ENCODE assay signal across 25 cellular contexts in genomic region chr20:24598346-24598745, GRCh38.
"Had no signal": no experiment of that assay in that cellular context is flagged by ENCODE, and none has a peak within 500 bp of the region (broad histone marks: within the 10 kb centered on the region; RNA-seq: fewer than 3 reads in every experiment).

No MANE protein-coding gene starts in this region.

- H3K4me3 ChIP-seq: left lung, lung, neural progenitor cell, ovary, right atrium auricular region, right lobe of liver, smooth muscle cell, tibial nerve, vagina had no signal

- H3K36me3 ChIP-seq: left lung, neural progenitor cell, neutrophil, ovary, right atrium auricular region, right lobe of liver, tibial nerve, vagina had no signal

- H3K9me3 ChIP-seq: neutrophil, ovary, right lobe of liver, vagina had no signal

- DNase-seq: hippocampal formation; kidney; left colon; left lung; mesendoderm; naive B cell; natural killer cell; nephron progenitor cell; occipital lobe; ovary; right lobe of liver; stimulated activated CD4-positive, alpha-beta T cell treated with anti-CD3 and anti-CD28 coated beads, Interleukin-1b, Interleukin-23, amount 100 ng/mL, for 48 hours; stimulated activated CD4-positive, alpha-beta T cell treated with anti-CD3 and anti-CD28 coated beads, Interleukin-2, amount 100 ng/mL, for 48 hours; stimulated activated CD4-positive, alpha-beta T cell treated with anti-CD3 and anti-CD28 coated beads, Interleukin-4, amount 100 ng/mL, for 4 hours; stimulated activated CD8-positive, alpha-beta memory T cell treated with anti-CD3 and anti-CD28 coated beads, Interleukin-4, amount 100 ng/mL, for 48 hours; stimulated activated naive CD4-positive, alpha-beta T cell treated with Interleukin-2 at 50 U/mL for 16 hours; stimulated activated naive CD8-positive, alpha-beta T cell treated with anti-CD3 and anti-CD28 coated beads, Interleukin-15, amount 100 ng/mL, for 72 hours had no signal

- H3K27ac ChIP-seq: left lung, neural progenitor cell, neutrophil, ovary, right atrium auricular region, right lobe of liver, tibial nerve, vagina had no signal

- ATAC-seq: left colon; left lung; natural killer cell; right lobe of liver; stimulated activated memory B cell treated with anti-CD40 and anti-IgM and Interleukin-4, amounts not matched to agents 10 μg/mL and 1 μg/mL and 100 μg/mL, for 72 hours; stimulated activated naive CD8-positive, alpha-beta T cell treated with anti-CD3 and anti-CD28 coated beads, Interleukin-15, amount 100 ng/mL, for 72 hours had no signal

- H3K4me2 ChIP-seq: neural progenitor cell, smooth muscle cell had no signal

- H3K4me1 ChIP-seq: left lung, neural progenitor cell, right atrium auricular region, right lobe of liver, tibial nerve, vagina had no signal

- H2AFZ ChIP-seq: neural progenitor cell had no signal

- H3K27me3 ChIP-seq: neural progenitor cell, neutrophil, ovary, right atrium auricular region, right lobe of liver, tibial nerve, vagina had no signal

- H3K9ac ChIP-seq: neural progenitor cell had no signal

- FAIRE-seq: kidney had no signal
